13 cellular contexts compared by ENCODE assay signal in genomic region chr5:58922392-58923171, GRCh38.
DNase-seq lines count a peak whose midpoint lies in the region; ATAC-seq and TF ChIP-seq lines count a peak whose summit lies in the region.
"Had no signal": no experiment of that assay in that cellular context is flagged by ENCODE, and none has a peak within 500 bp of the region (broad histone marks: within the 10 kb centered on the region; RNA-seq: fewer than 3 reads in every experiment).

No MANE protein-coding gene starts in this region.

- H3K9me3 Mint-ChIP-seq in activated naive CD4-positive, alpha-beta T cell treated with anti-CD3 and anti-CD28 coated beads, Interleukin-2, amount 50 U/mL, for 72 hours: no peaks in the 10 kb centered on the region
- H3K9me3 Mint-ChIP-seq: effector memory CD8-positive, alpha-beta T cell; mesothelial cell of epicardium had no signal

- WGBS in lower leg skin, 2 donors: 19 to 23% methylated on average over 15 of the region's 15 CpGs

- H3K27me3 ChIP-seq in dorsolateral prefrontal cortex: no peaks in the 10 kb centered on the region
- peaks cover 16% of the 10 kb centered on the region for H3K27me3 ChIP-seq in skeletal muscle satellite cell (ENCODE audit: control insufficient read depth, insufficient read depth, low read length)

- peak overlapping the region; percentile 26 for H3K9ac ChIP-seq in skeletal muscle satellite cell (ENCODE audit: low read depth, low read length)

- no peak for ATAC-seq in activated naive CD4-positive, alpha-beta T cell treated with anti-CD3 and anti-CD28 coated beads, Interleukin-2, amount 50 U/mL, for 72 hours
- ATAC-seq: effector memory CD8-positive, alpha-beta T cell had no signal

- TF ChIP-seq POLR2A in lower leg skin (IDR thresholded peaks at IDR 0.05): no peak

- intact Hi-C loops in dorsolateral prefrontal cortex (cut with DNase I) (no loop called here), lower leg skin (cut with DNase I; ENCODE audit: low total_unique reads) (loop anchor here (10.0 kb wide), 1 partner anchor 938 kb away; no protein-coding TSS in a partner anchor)

- H3K4me2 ChIP-seq in skeletal muscle satellite cell (ENCODE audit: low read length): peak overlapping the region; percentile 65

- no peaks in the 10 kb centered on the region for H3K9me3 ChIP-seq in skeletal muscle satellite cell (replicated peaks; ENCODE audit: low read length)
- H3K9me3 ChIP-seq: HAP-1 had no signal

- H3K27ac ChIP-seq in dorsolateral prefrontal cortex: peak overlapping the region in 38 of 59 donors; percentile 8 to 87 (median 52)

- no peak overlapping the region for H3K27ac Mint-ChIP-seq in activated naive CD4-positive, alpha-beta T cell treated with anti-CD3 and anti-CD28 coated beads, Interleukin-2, amount 50 U/mL, for 72 hours
- H3K27ac Mint-ChIP-seq: effector memory CD8-positive, alpha-beta T cell; mesothelial cell of epicardium had no signal

- no peaks in the 10 kb centered on the region for H3K36me3 ChIP-seq in skeletal muscle satellite cell (ENCODE audit: insufficient read depth, low read length)
- H3K36me3 ChIP-seq: HAP-1 had no signal

- H3K4me1 ChIP-seq in skeletal muscle satellite cell (ENCODE audit: control insufficient read depth, insufficient read depth, low read length): peaks cover 17% of the 10 kb centered on the region

- H3K4me3 ChIP-seq in LNCaP clone FGC (ENCODE audit: low read depth, low read length) (no peak overlapping the region), dorsolateral prefrontal cortex (peak overlapping the region in 1 of 59 donors; percentile 22), lower leg skin (ENCODE audit: low read depth, poor library complexity, severe bottlenecking) (no peak overlapping the region), skeletal muscle satellite cell (ENCODE audit: low read length) (no peak overlapping the region)
- H3K4me3 ChIP-seq: HAP-1 had no signal

- H3K36me3 Mint-ChIP-seq in activated naive CD4-positive, alpha-beta T cell treated with anti-CD3 and anti-CD28 coated beads, Interleukin-2, amount 50 U/mL, for 72 hours: peaks cover 0 to 6% of the 10 kb centered on the region in 2 donors
- H3K36me3 Mint-ChIP-seq: mesothelial cell of epicardium had no signal

- TF ChIP-seq CTCF in LNCaP clone FGC (IDR thresholded peaks at IDR 0.05; ENCODE audit: control insufficient read depth, extremely low read depth, insufficient read depth) (no peak), dorsolateral prefrontal cortex (IDR thresholded peaks at IDR 0.05 in 54 of 56, conservative IDR thresholded peaks at IDR 0.05 in 2 of 56; ENCODE audit: low read depth in 1 of 56, partially characterized antibody in 56 of 56) (no peak), lower leg skin (IDR thresholded peaks at IDR 0.05) (no peak)

- DNase-seq in LNCaP clone FGC (ENCODE audit: low read depth) (peak; percentile 78), dorsolateral prefrontal cortex (peak in 9 of 10 donors; percentile 27 to 72 (median 58)), lower leg skin (ENCODE audit: low spot score in 2 of 2) (peak; percentile 62 to 90), NCI-H2107 treated with DMSO at 0.1 percent for 48 hours (lab: John Stamatoyannopoulos, UW; ENCODE audit: unreplicated experiment) (no peak), HuH-7.5 (ENCODE audit: low spot score) (no peak), NCI-H748 (lab: John Stamatoyannopoulos, UW; ENCODE audit: unreplicated experiment) (no peak)
- no peak for DNase-seq in activated naive CD4-positive, alpha-beta T cell treated with anti-CD3 and anti-CD28 coated beads, Interleukin-2, amount 50 U/mL, for 72 hours (ENCODE audit: low spot score in 2 of 2)
- DNase-seq: Calu3; effector memory CD8-positive, alpha-beta T cell; NCI-H187 treated with DMSO at 0.1 percent for 48 hours had no signal

Comparison
In these comparisons a context has a peak if more than half of its experiments do, and no peak if none do; other contexts are left out.
1. DNase-seq: peak in LNCaP clone FGC (single experiment), dorsolateral prefrontal cortex (9 of 10) and lower leg skin (2 of 2); none in activated naive CD4-positive, alpha-beta T cell treated with anti-CD3 and anti-CD28 coated beads, Interleukin-2, amount 50 U/mL, for 72 hours (0 of 2), NCI-H2107 treated with DMSO at 0.1 percent for 48 hours (single experiment), HuH-7.5 (single experiment) and NCI-H748 (single experiment).